ENCODE assay signal across 13 cellular contexts in genomic region chr11:114295676-114296081, GRCh38. TPM values are rescaled to one million over a fixed set of nuclear protein-coding genes. Genes with fewer than 3 reads are reported as not detected.
A peak's percentile ranks its signal among the peaks of the same experiment; 100 is the strongest.
DNase-seq lines count a peak whose midpoint lies in the region; ATAC-seq, FAIRE-seq and TF ChIP-seq lines count a peak whose summit lies in the region.
"Had no signal": no experiment of that assay in that cellular context is flagged by ENCODE, and none has a peak within 500 bp of the region (broad histone marks: within the 10 kb centered on the region; RNA-seq: fewer than 3 reads in every experiment).

No MANE protein-coding gene starts in this region.

- no peaks in the 10 kb centered on the region for H4K20me1 ChIP-seq in HepG2 (ENCODE audit: insufficient read depth, low read length)

- ATAC-seq in HepG2 (no peak), aorta (ENCODE audit: low FRiP score) (peak; percentile 58), HG03135 (IDR thresholded peaks at IDR 0.05; ENCODE audit: unreplicated experiment) (no peak)
- no peak for ATAC-seq in activated CD4-positive, CD25-positive, alpha-beta regulatory T cell treated with anti-CD3 and anti-CD28 coated beads, Interleukin-2, amount 50 U/mL, for 24 hours

- in situ Hi-C loops in HepG2 (cut with HindIII; ENCODE audit: extremely low pct_ligation_motif_present, low pct_unique_long_range_greater_than_20kb) = no loop called here

- TF ChIP-seq CTCF in liver (IDR thresholded peaks at IDR 0.05; ENCODE audit: low read depth, low read length, missing input control) (no peak), HepG2 (CRISPR knock-in tag; IDR thresholded peaks at IDR 0.05) (no peak), fibroblast of pulmonary artery (IDR thresholded peaks at IDR 0.05; ENCODE audit: low read length, missing control alignments) (no peak), parathyroid adenoma (IDR thresholded peaks at IDR 0.05) (no peak)

- no peak for FAIRE-seq in HepG2 (lab: Jason Lieb, UNC)
- FAIRE-seq: bronchial epithelial cell had no signal

- H2AFZ ChIP-seq in HepG2 (ENCODE audit: low read length) = no peak overlapping the region
- H2AFZ ChIP-seq in parathyroid adenoma = no peak overlapping the region

- CTCF ChIA-PET in HepG2 (lab: Yijun Ruan, JAX; ENCODE audit: low intra/inter-chr PET ratio, low total read pairs) = no interaction called here

- DNase-seq in HepG2 (ENCODE audit: low spot score) (no peak), fibroblast of pulmonary artery (ENCODE audit: low read depth) (no peak), aorta (no peak)
- no peak for DNase-seq in stimulated activated naive CD4-positive, alpha-beta T cell (lab: John Stamatoyannopoulos, UW)
- DNase-seq: 8988T, Karpas-422, NCI-H526 treated with DMSO at 0.1 percent for 48 hours had no signal

- TF ChIP-seq EP300 in HepG2 (IDR thresholded peaks at IDR 0.05; ENCODE audit: low read depth in 2 of 2, low read length in 2 of 2) (no peak), HepG2 (CRISPR knock-in tag; IDR thresholded peaks at IDR 0.05; ENCODE audit: borderline replicate concordance) (no peak)

- H3K9me3 ChIP-seq in liver (ENCODE audit: control insufficient read depth in 4 of 4, low read length in 3 of 4) (no peaks in the 10 kb centered on the region), HepG2 (ENCODE audit: low read length) (no peaks in the 10 kb centered on the region), parathyroid adenoma (ENCODE audit: control insufficient read depth, low read length) (no peaks in the 10 kb centered on the region), aorta (ENCODE audit: control insufficient read depth, low read length) (no peaks in the 10 kb centered on the region)

- H3K9ac ChIP-seq in liver (ENCODE audit: low read depth in 1 of 2, low read length in 2 of 2) = peak overlapping the region in 1 of 2 donors; percentile 69
- no peak overlapping the region for H3K9ac ChIP-seq in HepG2 (ENCODE audit: insufficient read depth, low read depth, low read length)
- H3K9ac ChIP-seq in parathyroid adenoma = no peak overlapping the region

- H3K4me2 ChIP-seq in HepG2 (ENCODE audit: low read depth, low read length) (no peak overlapping the region), parathyroid adenoma (ENCODE audit: low read length) (no peak overlapping the region)

- H3K79me2 ChIP-seq in HepG2 (ENCODE audit: insufficient read depth, low read length) (no peaks in the 10 kb centered on the region), parathyroid adenoma (no peaks in the 10 kb centered on the region)

- H3K4me3 ChIP-seq in liver (ENCODE audit: low read depth in 1 of 3, low read length in 3 of 3) (peak overlapping the region; percentile 51 to 100 (median 65)), HepG2 (replicated peaks in 1 of 3; ENCODE audit: insufficient read depth in 1 of 3, low read depth in 2 of 3, low read length in 3 of 3) (no peak overlapping the region), fibroblast of pulmonary artery (replicated peaks; ENCODE audit: low read depth, low read length) (peak overlapping the region; percentile 96), parathyroid adenoma (ENCODE audit: low read depth, low read length) (no peak overlapping the region), aorta (ENCODE audit: low read length in 2 of 2) (peak overlapping the region; percentile 95 to 99)

- WGBS in liver = 75% methylated on average over 4 of the region's 4 CpGs
- WGBS in HepG2 (ENCODE audit: low lambda C conversion rate) = 40% methylated on average over 4 of the region's 4 CpGs
- WGBS in aorta, 2 donors = 3 to 6% methylated on average over 4 of the region's 4 CpGs

- POLR2A ChIA-PET in HepG2 (lab: Yijun Ruan, JAX) = no interaction called here

- peak overlapping the region; percentile 81 to 94 for H3K27ac ChIP-seq in liver (ENCODE audit: low read depth in 1 of 2, low read length in 2 of 2)
- H3K27ac ChIP-seq in HepG2 (ENCODE audit: extremely low read length, insufficient read depth, low read length) = no peak overlapping the region
- peak overlapping the region; percentile 82 for H3K27ac ChIP-seq in parathyroid adenoma
- H3K27ac ChIP-seq in aorta (ENCODE audit: low read depth in 1 of 2, low read length in 2 of 2) = peak overlapping the region; percentile 77 to 100

- TF ChIP-seq POLR2A in HepG2 (IDR thresholded peaks at IDR 0.05; ENCODE audit: insufficient read depth in 1 of 2, low read depth in 2 of 2, low read length in 2 of 2) = no peak

- H3K4me1 ChIP-seq in liver (ENCODE audit: control insufficient read depth in 4 of 4, insufficient read depth in 4 of 4, low read length in 3 of 4) (peaks cover 8 to 32% (median 16%) of the 10 kb centered on the region in 4 donors), HepG2 (ENCODE audit: insufficient read depth, low read length) (no peaks in the 10 kb centered on the region), parathyroid adenoma (no peaks in the 10 kb centered on the region), aorta (ENCODE audit: control insufficient read depth in 1 of 2, insufficient read depth in 2 of 2, low read length in 2 of 2) (peaks cover 0 to 1% of the 10 kb centered on the region in 2 donors)

- TF ChIP-seq RAD21 in liver (IDR thresholded peaks at IDR 0.05) (no peak), HepG2 (CRISPR knock-in tag; IDR thresholded peaks at IDR 0.05) (no peak)

- no TSS peak for BruUV-seq in HepG2 (replicated peaks; lab: Mats Ljungman, UMichigan)

- intact Hi-C loops in HepG2 (cut with micrococcal nuclease; ENCODE audit: unreplicated experiment) (no loop called here), aorta (cut with DNase I) (loop anchor here (2.0 to 10.0 kb wide), 3 partner anchors 13 to 2001 kb away; partner anchors contain the start of genes C11orf71 (in 1 of the 2) and RBM7 (in 1 of the 2))

- H3K36me3 ChIP-seq in liver (ENCODE audit: control insufficient read depth in 4 of 4, insufficient read depth in 3 of 4, low read depth in 1 of 4, low read length in 3 of 4) = peaks cover 2 to 31% (median 22%) of the 10 kb centered on the region in 4 donors
- H3K36me3 ChIP-seq in HepG2 (replicated peaks in 1 of 2; ENCODE audit: control insufficient read depth in 1 of 2, insufficient read depth in 2 of 2, low read length in 2 of 2) = no peaks in the 10 kb centered on the region
- no peaks in the 10 kb centered on the region for H3K36me3 ChIP-seq in parathyroid adenoma (ENCODE audit: control insufficient read depth, insufficient read depth, low read length)
- H3K36me3 ChIP-seq in aorta (ENCODE audit: control insufficient read depth in 1 of 2, insufficient read depth in 2 of 2, low read length in 1 of 2) = no peaks in the 10 kb centered on the region

- H3K27me3 ChIP-seq in liver (ENCODE audit: control insufficient read depth in 4 of 4, insufficient read depth in 4 of 4, low read length in 3 of 4) = no peaks in the 10 kb centered on the region
- H3K27me3 ChIP-seq in HepG2 (ENCODE audit: control insufficient read depth in 1 of 2, insufficient read depth in 2 of 2, low read length in 2 of 2) = peaks cover 2 to 13% of the 10 kb centered on the region in 2 experiments; a peak in 2 of 5 replicates
- no peaks in the 10 kb centered on the region for H3K27me3 ChIP-seq in parathyroid adenoma (ENCODE audit: control insufficient read depth, insufficient read depth, low read length)
- no peaks in the 10 kb centered on the region for H3K27me3 ChIP-seq in aorta (ENCODE audit: control insufficient read depth in 1 of 2, insufficient read depth in 2 of 2, low read length in 1 of 2)

TF ChIP-seq in HepG2, 621 proteins besides CTCF, POLR2A, EP300 and RAD21:
- TF ChIP-seq NPAS2 (CRISPR knock-in tag; IDR thresholded peaks at IDR 0.05; ENCODE audit: borderline replicate concordance) (no peak), GFI1 (CRISPR knock-in tag; IDR thresholded peaks at IDR 0.05; ENCODE audit: borderline replicate concordance) (no peak), SUZ12 (IDR thresholded peaks at IDR 0.05; ENCODE audit: low read depth, low read length) (no peak), GABPA (IDR thresholded peaks at IDR 0.05; ENCODE audit: low read depth, low read length) (no peak), GABPA (CRISPR knock-in tag; IDR thresholded peaks at IDR 0.05; ENCODE audit: low read depth) (no peak), ZC3H13 (CRISPR knock-in tag; IDR thresholded peaks at IDR 0.05) (no peak), PHB2 (IDR thresholded peaks at IDR 0.05; ENCODE audit: partially characterized antibody) (no peak), ZNF550 (CRISPR knock-in tag; IDR thresholded peaks at IDR 0.05; ENCODE audit: borderline replicate concordance) (no peak), ZNF292 (CRISPR knock-in tag; IDR thresholded peaks at IDR 0.05; ENCODE audit: borderline replicate concordance, low read depth) (no peak), TOE1 (CRISPR knock-in tag; IDR thresholded peaks at IDR 0.05) (no peak)

RNA-seq across cellular contexts. Expression of gene NNMT, which starts 0.5 kb away (rescaled TPM):
- total RNA-seq in liver (1,000 to 10,000 TPM in 1 of 2 donors, under 1 TPM in 1; 0.47 to 2,438 TPM), HepG2 (2016; rRNA removed; fragmentation: Illumina TruSeq; extraction: Trizol) (not detected in 2 replicates), aorta (100 to 1,000 TPM; 597 to 862 TPM)
- polyA plus RNA-seq in liver (1,000 to 10,000 TPM; 3,316 to 3,724 TPM), HepG2 (2011; rRNA removed) (0.13 TPM in 1 of 2 replicates, not detected in the other), aorta (1,000 to 10,000 TPM in 1 of 2 donors, 100 to 1,000 TPM in 1; 405 to 1,814 TPM)
- total RNA-seq in HepG2 (2016; cell fraction: cytosol; rRNA removed; fragmentation: Illumina TruSeq; extraction: Trizol; ENCODE audit: low read depth) = not detected in 2 replicates
- not detected in 2 replicates for total RNA-seq in HepG2 (2016; cell fraction: insoluble cytoplasmic fraction; rRNA removed; fragmentation: Illumina TruSeq; extraction: Trizol)
- not detected in 2 replicates for total RNA-seq in HepG2 (2016; cell fraction: membrane; rRNA removed; fragmentation: Illumina TruSeq; extraction: Trizol)
- total RNA-seq in HepG2 (2016; cell fraction: nucleus; rRNA removed; fragmentation: Illumina TruSeq; extraction: Trizol) = not detected in 2 replicates
- 0.21 TPM in 1 of 2 replicates, not detected in the other for polyA plus RNA-seq in HepG2 (2011; cell fraction: cytosol; rRNA removed)
- polyA plus RNA-seq in HepG2 (2011; cell fraction: nucleus; rRNA removed) = not detected in 2 replicates
- not detected in 2 replicates for polyA plus RNA-seq in HepG2 (2012)
- polyA plus RNA-seq in HepG2 (2016; cell fraction: cytosol; fragmentation: Illumina TruSeq; extraction: Trizol; ENCODE audit: low read depth) = not detected in 2 replicates
- polyA plus RNA-seq in HepG2 (2016; cell fraction: insoluble cytoplasmic fraction; fragmentation: Illumina TruSeq; extraction: Trizol; ENCODE audit: low read depth) = not detected in 2 replicates
- polyA plus RNA-seq in HepG2 (2016; cell fraction: membrane; fragmentation: Illumina TruSeq; extraction: Trizol; ENCODE audit: low read depth) = not detected in 2 replicates
- polyA plus RNA-seq in HepG2 (2016; cell fraction: nucleus; fragmentation: Illumina TruSeq; extraction: Trizol; ENCODE audit: insufficient read depth, low read depth) = not detected in 2 replicates
- 129 TPM in 1 of 2 replicates, not detected in the other for polyA minus RNA-seq in HepG2 (2011; rRNA and poly(A)+ RNA removed; ENCODE audit: low replicate concordance)
- 1.6 and 1.8 TPM in 2 replicates for polyA minus RNA-seq in HepG2 (2011; cell fraction: cytosol; rRNA and poly(A)+ RNA removed)
- 1.4 and 1.5 TPM in 2 replicates for polyA minus RNA-seq in HepG2 (2011; cell fraction: nucleus; rRNA and poly(A)+ RNA removed)
- total RNA-seq: T-helper 1 cell treated with Interleukin-12 subunit alpha and Interleukin-12 subunit beta and Interleukin-4 antibody, amounts not matched to agents 30 ng/mL and 1 ng/mL, for 36 hours had no signal

Comparison
In these comparisons a context has a peak if more than half of its experiments do, and no peak if none do; other contexts are left out.
1. H3K4me3 ChIP-seq: peak in liver (3 of 3), fibroblast of pulmonary artery (single experiment) and aorta (2 of 2); none in HepG2 (0 of 3) and parathyroid adenoma (single experiment).